In genomic region chr14:71620401-71620800, GRCh38 we compare ENCODE assay signal across 20 cellular contexts.
DNase-seq lines count a peak whose midpoint lies in the region; ATAC-seq, FAIRE-seq and TF ChIP-seq lines count a peak whose summit lies in the region.
"Had no signal": no experiment of that assay in that cellular context is flagged by ENCODE, and none has a peak within 500 bp of the region (broad histone marks: within the 10 kb centered on the region; RNA-seq: fewer than 3 reads in every experiment).

No MANE protein-coding gene starts in this region.

- POLR2A ChIA-PET in GM12878 (lab: Charles Lee), result interaction anchor here (0.6 to 1.2 kb wide), 2 partner anchors 36 to 293 kb away, joined by 3 read pairs; no protein-coding TSS in a partner anchor

- H3K4me3 ChIP-seq in mammary epithelial cell (replicated peaks in 1 of 3; ENCODE audit: insufficient read depth in 1 of 3, low read depth in 2 of 3, low read length in 3 of 3) (no peak overlapping the region), breast epithelium (no peak overlapping the region), GM12878 (no peak overlapping the region)
- H3K4me3 ChIP-seq: A549, ascending aorta, left lung, sigmoid colon had no signal

- H3K36me3 ChIP-seq in mammary epithelial cell (ENCODE audit: insufficient read depth, low read length) (peaks cover 10% of the 10 kb centered on the region), breast epithelium (no peaks in the 10 kb centered on the region), GM12878 (ENCODE audit: control insufficient read depth in 2 of 2, insufficient read depth in 2 of 2, low read length in 1 of 2) (peaks cover 10% of the 10 kb centered on the region in 2 experiments; a peak in 3 of 4 replicates)

- intact Hi-C loops in mammary epithelial cell (cut with micrococcal nuclease), result no loop called here
- intact Hi-C loops in breast epithelium (cut with DNase I; ENCODE audit: low total_unique reads), result no loop called here
- intact Hi-C loops in GM12878 (cut with micrococcal nuclease; ENCODE audit: unreplicated experiment), result no loop called here

- no peak for FAIRE-seq in GM12878 (lab: Jason Lieb, UNC)
- FAIRE-seq: A549, H1 had no signal

- H3K27me3 ChIP-seq in mammary epithelial cell (ENCODE audit: insufficient read depth, low read length), result no peaks in the 10 kb centered on the region
- H3K27me3 ChIP-seq in breast epithelium, result no peaks in the 10 kb centered on the region
- H3K27me3 ChIP-seq in GM12878 (replicated peaks in 1 of 2; ENCODE audit: control insufficient read depth in 2 of 2, insufficient read depth in 2 of 2, low read length in 1 of 2), result no peaks in the 10 kb centered on the region
- H3K27me3 ChIP-seq: ascending aorta, left lung, sigmoid colon had no signal

- H3K4me1 ChIP-seq in mammary epithelial cell (ENCODE audit: insufficient read depth, low read length), result peaks cover 20% of the 10 kb centered on the region
- H3K4me1 ChIP-seq in breast epithelium, result no peaks in the 10 kb centered on the region
- H3K4me1 ChIP-seq in GM12878 (ENCODE audit: control insufficient read depth, insufficient read depth, low read length), result peaks cover 11% of the 10 kb centered on the region; the same call in 1 of the 2 replicates
- H3K4me1 ChIP-seq: A549, ascending aorta, left lung, sigmoid colon had no signal

- no peak for TF ChIP-seq EP300 in GM12878 (IDR thresholded peaks at IDR 0.05; ENCODE audit: borderline replicate concordance in 1 of 2, control insufficient read depth in 1 of 2, low read depth in 2 of 2, low read length in 2 of 2)

- H4K20me1 ChIP-seq in mammary epithelial cell (ENCODE audit: insufficient read depth, low read length) (no peaks in the 10 kb centered on the region), GM12878 (ENCODE audit: control insufficient read depth, insufficient read depth) (no peaks in the 10 kb centered on the region)

- TF ChIP-seq POLR2A in breast epithelium (IDR thresholded peaks at IDR 0.05) (no peak), GM12878 (IDR thresholded peaks at IDR 0.05; ENCODE audit: low read depth, low read length) (no peak)

- 69% methylated on average over 2 of the region's 2 CpGs for WGBS in mammary epithelial cell (ENCODE audit: low coverage, missing lambda C conversion rate)
- WGBS in GM12878 (ENCODE audit: insufficient coverage, insufficient replicate concordance, low lambda C conversion rate, missing lambda C conversion rate), result 100% methylated on average over 2 of the region's 2 CpGs

- H3K9ac ChIP-seq in mammary epithelial cell (ENCODE audit: insufficient read depth, low read length) (no peak overlapping the region), GM12878 (ENCODE audit: control insufficient read depth, insufficient read depth, low read length) (no peak overlapping the region)

- CTCF ChIA-PET in mammary epithelial cell (lab: Charles Lee; ENCODE audit: low non-redundant PET) (no interaction called here), GM12878 (lab: Yijun Ruan, JAX) (no interaction called here)

- peak; percentile 46 for DNase-seq in mammary epithelial cell
- no peak for DNase-seq in breast epithelium (ENCODE audit: low spot score in 2 of 2)
- no peak for DNase-seq in GM12878 (ENCODE audit: low read depth, low spot score)
- peak; percentile 9 for DNase-seq in glomerular endothelial cell (ENCODE audit: extremely low read depth, low read depth, low spot score)
- peak; percentile 37 for DNase-seq in stromal cell of bone marrow (ENCODE audit: low read depth)
- no peak for DNase-seq in stimulated activated naive CD4-positive, alpha-beta T cell treated with Interleukin-2 at 50 U/mL for 16 hours (lab: John Stamatoyannopoulos, UW)
- DNase-seq: activated CD4-positive, alpha-beta T cell treated with anti-CD3 and anti-CD28 coated beads, Interleukin-2, amount 10 ng/mL, durations not matched to agents 7 days and 5 days; effector CD8-positive, alpha-beta T cell; hippocampal formation; KBM-7; left lung; NCI-H1105 treated with DMSO at 0.1 percent for 48 hours; NCI-H510A; sigmoid colon had no signal

- RAD21 ChIA-PET in GM12878 (lab: Charles Lee; ENCODE audit: unreplicated experiment), result interaction anchor here (0.6 to 8.0 kb wide), 5 partner anchors 28 to 190 kb away, joined by 3 to 85 read pairs (median 4); no protein-coding TSS in a partner anchor

- H3K79me2 ChIP-seq in mammary epithelial cell (ENCODE audit: insufficient read depth, low read length) (peaks cover 6% of the 10 kb centered on the region), GM12878 (ENCODE audit: control insufficient read depth, insufficient read depth, low read length) (peaks cover 7% of the 10 kb centered on the region)

- H2AFZ ChIP-seq in mammary epithelial cell (ENCODE audit: low read depth, low read length) (no peak overlapping the region), GM12878 (ENCODE audit: control insufficient read depth, low read depth, low read length) (no peak overlapping the region)

- dilution Hi-C loops in mammary epithelial cell (cut with HindIII; ENCODE audit: low sequenced_read_pairs), result no loop called here

- in situ Hi-C loops in mammary epithelial cell (cut with MboI; ENCODE audit: low sequenced_read_pairs in 2 of 2), result no loop called here
- in situ Hi-C loops in GM12878 (cut with MboI), result no loop called here

- H3K27ac ChIP-seq in mammary epithelial cell (ENCODE audit: insufficient read depth, low read depth, low read length) (no peak overlapping the region), breast epithelium (no peak overlapping the region), GM12878 (ENCODE audit: control insufficient read depth, insufficient read depth) (peak overlapping the region; percentile 28; the same call in 1 of the 2 replicates)
- H3K27ac ChIP-seq: A549, ascending aorta, left lung, sigmoid colon had no signal

- H3K9me3 ChIP-seq in mammary epithelial cell (replicated peaks; ENCODE audit: insufficient read depth, low read length) (no peaks in the 10 kb centered on the region), breast epithelium (no peaks in the 10 kb centered on the region), GM12878 (replicated peaks; ENCODE audit: control insufficient read depth, insufficient read depth, low read length) (no peaks in the 10 kb centered on the region; the same call in 2 of the 3 replicates)
- H3K9me3 ChIP-seq: A549, ascending aorta, left lung, sigmoid colon had no signal

- no peak for TF ChIP-seq RAD21 in GM12878 (IDR thresholded peaks at IDR 0.05; ENCODE audit: insufficient read depth, low read depth, low read length)

- SMC1A ChIA-PET in GM12878 (lab: Charles Lee; ENCODE audit: uncharacterized antibody, unreplicated experiment), result interaction anchor here (1.0 to 5.8 kb wide), 11 partner anchors 9 to 295 kb away, joined by 3 to 48 read pairs (median 3); no protein-coding TSS in a partner anchor

- no peak for ATAC-seq in GM12878
- no peak for ATAC-seq in HG03159 (IDR thresholded peaks at IDR 0.05; ENCODE audit: unreplicated experiment)
- no peak for ATAC-seq in GM21367 (IDR thresholded peaks at IDR 0.05; ENCODE audit: unreplicated experiment)
- ATAC-seq: A549, left lung, Panc1 had no signal

- BruUV-seq in mammary epithelial cell (replicated peaks; lab: Mats Ljungman, UMichigan) (no TSS peak), GM12878 (replicated peaks; lab: Mats Ljungman, UMichigan) (no TSS peak)

- H3K4me2 ChIP-seq in mammary epithelial cell (ENCODE audit: insufficient read depth, low read depth, low read length) (peak overlapping the region; percentile 51), GM12878 (ENCODE audit: control insufficient read depth, insufficient read depth) (no peak overlapping the region)
- H3K4me2 ChIP-seq: A549 had no signal

- TF ChIP-seq CTCF in mammary epithelial cell (conservative IDR thresholded peaks at IDR 0.05 in 1 of 2, IDR thresholded peaks at IDR 0.05 in 1 of 2; ENCODE audit: extremely low read depth in 1 of 2, insufficient read depth in 1 of 2, low read depth in 1 of 2, low read length in 2 of 2) (no peak), breast epithelium (IDR thresholded peaks at IDR 0.05) (no peak), GM12878 (IDR thresholded peaks at IDR 0.05 in 2 of 3, conservative IDR thresholded peaks at IDR 0.05 in 1 of 3; ENCODE audit: control insufficient read depth in 2 of 3, extremely low read depth in 1 of 3, insufficient read depth in 1 of 3, low read depth in 3 of 3, low read length in 3 of 3) (no peak)

TF ChIP-seq in GM12878, 131 proteins besides CTCF, POLR2A, EP300 and RAD21 (continues in another document):
- TF ChIP-seq RELA (IDR thresholded peaks at IDR 0.05; ENCODE audit: borderline replicate concordance, partially characterized antibody), result no peak
- no peak for TF ChIP-seq BCLAF1 (IDR thresholded peaks at IDR 0.05)
- no peak for TF ChIP-seq ATF3 (IDR thresholded peaks at IDR 0.05; ENCODE audit: borderline replicate concordance, extremely low read depth, low read depth, low read length)
- TF ChIP-seq ZNF24 (IDR thresholded peaks at IDR 0.05), result no peak
- no peak for TF ChIP-seq POLR2AphosphoS5 (IDR thresholded peaks at IDR 0.05; ENCODE audit: low read length)
- TF ChIP-seq MAX (IDR thresholded peaks at IDR 0.05; ENCODE audit: low read depth, low read length), result no peak
- no peak for TF ChIP-seq KAT2A (conservative IDR thresholded peaks at IDR 0.05; ENCODE audit: control insufficient read depth, low read depth, low read length)

Comparison
In these comparisons a context has a peak if more than half of its experiments do, and no peak if none do; other contexts are left out.
1. DNase-seq: peak in mammary epithelial cell (single experiment), glomerular endothelial cell (single experiment) and stromal cell of bone marrow (single experiment); none in breast epithelium (0 of 2), GM12878 (single experiment) and stimulated activated naive CD4-positive, alpha-beta T cell treated with Interleukin-2 at 50 U/mL for 16 hours (single experiment).